ENCODE assay signal across 36 cellular contexts in the genomic region with DNA sequence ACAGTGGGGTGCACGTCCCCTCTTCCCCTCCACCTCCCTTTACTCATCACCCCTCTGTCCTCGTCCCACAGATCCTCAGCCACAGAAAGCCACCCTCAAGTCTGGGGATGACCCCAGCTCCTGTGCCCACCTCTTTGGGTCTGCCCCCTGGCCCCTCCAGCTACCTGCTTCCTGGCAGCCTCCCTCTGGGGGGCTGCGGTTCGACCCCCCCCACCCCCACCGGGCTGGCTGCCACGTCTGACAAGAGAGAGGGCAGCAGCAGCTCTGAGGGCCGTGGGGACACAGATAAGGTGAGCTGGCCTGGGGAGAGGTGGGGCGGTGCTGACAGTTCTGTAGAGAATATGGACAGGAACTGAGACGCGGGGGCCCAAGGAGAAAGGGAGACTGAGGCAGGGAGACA.
"Had no signal": no experiment of that assay in that cellular context is flagged by ENCODE, and none has a peak within 500 bp of the region (broad histone marks: within the 10 kb centered on the region; RNA-seq: fewer than 3 reads in every experiment).

No MANE protein-coding gene starts in this region.

- H3K27ac ChIP-seq: Peyer's patch, VCaP had no signal

- H3K4me3 Mint-ChIP-seq: activated B cell treated with CpG ODN at 0.5 μM for 24 hours; activated CD4-positive, alpha-beta memory T cell treated with anti-CD3 and anti-CD28 coated beads for 36 hours; activated naive CD4-positive, alpha-beta T cell treated with anti-CD3 and anti-CD28 coated beads for 36 hours; activated T-cell treated with anti-CD3 and anti-CD28 coated beads, Interleukin-2, amount 50 U/mL, for 4 hours; activated T-helper 1 cell treated with anti-CD3 and anti-CD28 coated beads, Interleukin-12 subunit alpha, Interleukin-12 subunit beta, Interleukin-2, Interleukin-4 antibody, amounts not matched to agents 30 ng/mL and 10 ng/mL and 1 ng/mL, durations not matched to agents 14 hours and 24 hours and 36 hours; brain had no signal

- H3K4me3 ChIP-seq: MG63, Peyer's patch had no signal

- H3K9me3 ChIP-seq: MG63, Peyer's patch had no signal

- H3K27me3 Mint-ChIP-seq: activated B cell treated with CpG ODN at 0.5 μM for 24 hours; activated CD4-positive, alpha-beta memory T cell treated with anti-CD3 and anti-CD28 coated beads for 36 hours; brain had no signal

- ATAC-seq: activated T-cell treated with anti-CD3 and anti-CD28 coated beads, Interleukin-2, amount 50 U/mL, for 4 hours; PC-3 had no signal

- H3K4me1 ChIP-seq: Peyer's patch had no signal

- H3K27ac Mint-ChIP-seq: activated B cell treated with CpG ODN at 0.5 μM for 24 hours; activated CD4-positive, alpha-beta memory T cell treated with anti-CD3 and anti-CD28 coated beads for 36 hours; activated naive CD4-positive, alpha-beta T cell treated with anti-CD3 and anti-CD28 coated beads for 36 hours; activated T-helper 1 cell treated with anti-CD3 and anti-CD28 coated beads, Interleukin-12 subunit alpha, Interleukin-12 subunit beta, Interleukin-2, Interleukin-4 antibody, amounts not matched to agents 30 ng/mL and 10 ng/mL and 1 ng/mL, durations not matched to agents 14 hours and 24 hours and 36 hours; brain had no signal

- H3K9me3 Mint-ChIP-seq: activated B cell treated with CpG ODN at 0.5 μM for 24 hours; activated CD4-positive, alpha-beta memory T cell treated with anti-CD3 and anti-CD28 coated beads for 36 hours; activated naive CD4-positive, alpha-beta T cell treated with anti-CD3 and anti-CD28 coated beads for 36 hours; activated naive CD4-positive, alpha-beta T cell treated with anti-CD3 and anti-CD28 coated beads, Interleukin-2, amount 50 U/mL, for 72 hours; activated T-cell treated with anti-CD3 and anti-CD28 coated beads, Interleukin-2, amount 50 U/mL, for 4 hours; activated T-helper 1 cell treated with anti-CD3 and anti-CD28 coated beads, Interleukin-12 subunit alpha, Interleukin-12 subunit beta, Interleukin-2, Interleukin-4 antibody, amounts not matched to agents 30 ng/mL and 10 ng/mL and 1 ng/mL, durations not matched to agents 14 hours and 24 hours and 36 hours; brain had no signal

- DNase-seq: activated B cell treated with CpG ODN at 0.5 μM for 24 hours; activated CD4-positive, alpha-beta memory T cell treated with anti-CD3 and anti-CD28 coated beads for 36 hours; activated CD4-positive, alpha-beta T cell treated with anti-CD3 and anti-CD28 coated beads for 4 hours; activated CD4-positive, alpha-beta T cell treated with anti-CD3 and anti-CD28 coated beads, Interleukin-2, amount 50 U/mL, for 1 hour; activated CD4-positive, CD25-positive, alpha-beta regulatory T cell treated with anti-CD3 and anti-CD28 coated beads, Interleukin-2, amount 50 U/mL, for 72 hours; activated CD8-positive, alpha-beta memory T cell treated with anti-CD3 and anti-CD28 coated beads, Interleukin-2, amount 50 U/mL, for 4 hours; activated gamma-delta T cell treated with Interleukin-2 at 50 U/mL for 16 hours; activated naive CD4-positive, alpha-beta T cell treated with anti-CD3 and anti-CD28 coated beads for 36 hours; activated T-cell treated with anti-CD3 and anti-CD28 coated beads for 4 hours; activated T-cell treated with anti-CD3 and anti-CD28 coated beads, Interleukin-2, amount 50 U/mL, for 4 hours; anterior cingulate cortex; Karpas-422; KBM-7; MG63; NCI-H1048; NCI-H1105 treated with DMSO at 0.1 percent for 48 hours; NCI-H1436; NCI-H1694; NCI-H1930; NCI-H2081 treated with DMSO at 0.1 percent for 48 hours; NCI-H345; NCI-H526; NCI-H748 treated with DMSO at 0.1 percent for 48 hours; NK-92 treated with Interleukin-12 subunit alpha and Interleukin-12 subunit beta, amount 100 ng/mL, for 24 hours; PC-3; Peyer's patch; Right ventricle myocardium superior; RPMI8226; SW 1271; T-helper 1 cell; T-helper 2 cell; T-helper 9 cell had no signal

- H3K27me3 ChIP-seq: MG63, Peyer's patch had no signal

- H3K4me1 Mint-ChIP-seq: activated B cell treated with CpG ODN at 0.5 μM for 24 hours, brain had no signal
